9 cellular contexts compared by ENCODE assay signal in the genomic region with DNA sequence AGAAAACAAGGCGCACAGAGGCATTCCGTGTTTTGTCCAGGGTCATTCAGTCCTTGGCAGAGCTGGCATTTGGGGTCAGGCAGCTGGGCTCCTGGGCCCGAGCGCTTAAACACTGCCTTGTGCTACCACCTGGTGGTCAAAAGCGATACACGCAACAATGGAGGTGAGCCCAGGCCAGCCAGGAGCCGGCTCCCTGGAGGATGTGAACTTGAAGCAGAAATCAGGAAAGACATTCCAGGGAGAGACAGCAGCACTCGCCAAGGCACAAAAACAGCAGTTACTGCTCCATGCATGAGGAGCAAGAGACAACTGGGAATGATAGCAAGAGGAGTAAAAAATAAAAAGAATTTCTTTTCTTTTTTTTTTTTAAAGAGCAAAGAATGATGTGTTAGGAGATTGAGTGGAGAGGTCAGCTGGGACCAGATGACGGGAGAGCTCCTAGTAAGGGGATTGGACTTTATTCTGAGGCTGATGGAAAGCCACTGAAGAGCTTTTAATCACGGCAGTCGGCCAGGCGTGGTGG. TPM values are rescaled to one million over a fixed set of nuclear protein-coding genes. Genes with fewer than 3 reads are reported as not detected.
DNase-seq lines count a peak whose midpoint lies in the region; ATAC-seq and TF ChIP-seq lines count a peak whose summit lies in the region.
"Had no signal": no experiment of that assay in that cellular context is flagged by ENCODE, and none has a peak within 500 bp of the region (broad histone marks: within the 10 kb centered on the region; RNA-seq: fewer than 3 reads in every experiment).

No MANE protein-coding gene starts in this region.

- CTCF ChIA-PET in SK-N-SH (lab: Yijun Ruan, JAX): interaction anchor here (0.6 to 4.6 kb wide), 41 partner anchors 10 to 636 kb away, joined by 3 to 59 read pairs (median 4); no protein-coding TSS in a partner anchor

- peak overlapping the region; percentile 67; the same call in 1 of the 2 replicates for H2AFZ ChIP-seq in SK-N-SH (ENCODE audit: low read depth)

- in situ Hi-C loops in KBM-7 (cut with MboI; ENCODE audit: low pct_unique_long_range_greater_than_20kb, low sequenced_read_pairs): no loop called here

- POLR2A ChIA-PET in SK-N-SH (lab: Yijun Ruan, JAX): no interaction called here

- H3K27me3 ChIP-seq in SK-N-SH (ENCODE audit: insufficient read depth) (no peaks in the 10 kb centered on the region), cardiac muscle cell (no peaks in the 10 kb centered on the region)

- H3K4me3 ChIP-seq in SK-N-SH (ENCODE audit: low read depth in 2 of 2, low read length in 1 of 2): no peak overlapping the region; a peak in 1 of 4 replicates
- no peak overlapping the region for H3K4me3 ChIP-seq in cardiac muscle cell

- H3K9me2 ChIP-seq in SK-N-SH: no peaks in the 10 kb centered on the region

- no peaks in the 10 kb centered on the region for H4K20me1 ChIP-seq in SK-N-SH (ENCODE audit: insufficient read depth)

- no peak overlapping the region for H3K4me2 ChIP-seq in SK-N-SH

- H3K4me1 ChIP-seq in SK-N-SH (ENCODE audit: control insufficient read depth in 1 of 2, insufficient read depth in 2 of 2, low read depth in 1 of 2, low read length in 1 of 2): no peaks in the 10 kb centered on the region; a peak in 1 of 4 replicates
- H3K4me1 ChIP-seq in cardiac muscle cell (ENCODE audit: low read depth): peaks cover 4% of the 10 kb centered on the region

- no peak overlapping the region for H3K27ac Mint-ChIP-seq in activated naive CD4-positive, alpha-beta T cell treated with anti-CD3 and anti-CD28 coated beads, Interleukin-2, amount 50 U/mL, for 72 hours

- 15% methylated on average over 10 of the region's 12 CpGs for WGBS in SK-N-SH (ENCODE audit: low lambda C conversion rate)

- TF ChIP-seq EP300 in SK-N-SH (IDR thresholded peaks at IDR 0.05; ENCODE audit: borderline replicate concordance in 1 of 2, low read depth in 1 of 2, low read length in 1 of 2): no peak

- no peaks in the 10 kb centered on the region for H3K79me2 ChIP-seq in SK-N-SH (ENCODE audit: insufficient read depth)

- peak; percentile 98 for ATAC-seq in GM21786 (IDR thresholded peaks at IDR 0.05; ENCODE audit: unreplicated experiment)
- peak; percentile 85 to 97 for ATAC-seq in activated naive CD4-positive, alpha-beta T cell treated with anti-CD3 and anti-CD28 coated beads, Interleukin-2, amount 50 U/mL, for 72 hours

- H3K27ac ChIP-seq in SK-N-SH (ENCODE audit: low read depth in 2 of 2, low read length in 1 of 2): no peak overlapping the region
- no peak overlapping the region for H3K27ac ChIP-seq in cardiac muscle cell

- no peaks in the 10 kb centered on the region for H3K36me3 Mint-ChIP-seq in activated naive CD4-positive, alpha-beta T cell treated with anti-CD3 and anti-CD28 coated beads, Interleukin-2, amount 50 U/mL, for 72 hours

- H3K9me3 ChIP-seq in SK-N-SH (no peaks in the 10 kb centered on the region), cardiac muscle cell (ENCODE audit: low read depth) (no peaks in the 10 kb centered on the region)

- TF ChIP-seq CTCF in SK-N-SH (IDR thresholded peaks at IDR 0.05): peak; percentile 89
- TF ChIP-seq CTCF in cardiac muscle cell (IDR thresholded peaks at IDR 0.05; ENCODE audit: low read depth, low read length): peak; percentile 83

- H3F3A ChIP-seq in SK-N-SH (replicated peaks; ENCODE audit: insufficient read depth): peaks cover 4% of the 10 kb centered on the region

- H3K36me3 ChIP-seq in SK-N-SH (replicated peaks in 1 of 2; ENCODE audit: control insufficient read depth in 1 of 2, insufficient read depth in 2 of 2, low read length in 1 of 2) (no peaks in the 10 kb centered on the region), cardiac muscle cell (no peaks in the 10 kb centered on the region)

- no peak overlapping the region for H3K9ac ChIP-seq in SK-N-SH

- DNase-seq in GM04503 (ENCODE audit: low read depth) (peak; percentile 11), KBM-7 (peak; percentile 69), SK-N-SH (peak; percentile 86), cardiac muscle cell (ENCODE audit: low read depth in 1 of 2, low spot score in 1 of 2) (peak; percentile 89), putamen (ENCODE audit: low spot score) (peak; percentile 69), NCI-H1048 (lab: John Stamatoyannopoulos, UW) (no peak)
- DNase-seq in activated naive CD4-positive, alpha-beta T cell treated with anti-CD3 and anti-CD28 coated beads, Interleukin-2, amount 50 U/mL, for 72 hours (ENCODE audit: low spot score in 2 of 2): peak; percentile 57 to 69

- peak; percentile 95 for TF ChIP-seq RAD21 in SK-N-SH (IDR thresholded peaks at IDR 0.05; ENCODE audit: low read length)

- H3K9me3 Mint-ChIP-seq in activated naive CD4-positive, alpha-beta T cell treated with anti-CD3 and anti-CD28 coated beads, Interleukin-2, amount 50 U/mL, for 72 hours: no peaks in the 10 kb centered on the region

TF ChIP-seq in SK-N-SH, 30 proteins besides CTCF, POLR2A, EP300 and RAD21:
- no peak for TF ChIP-seq NFIC (IDR thresholded peaks at IDR 0.05; ENCODE audit: borderline replicate concordance)
- TF ChIP-seq SMC3 (IDR thresholded peaks at IDR 0.05; ENCODE audit: low read depth, low read length): peak; percentile 97
- no peak for TF ChIP-seq RCOR1 (IDR thresholded peaks at IDR 0.05; ENCODE audit: low read length)
- no peak for TF ChIP-seq EZH2phosphoT487 (IDR thresholded peaks at IDR 0.05; ENCODE audit: borderline replicate concordance, low read depth)
- TF ChIP-seq USF2 (IDR thresholded peaks at IDR 0.05; ENCODE audit: borderline replicate concordance, low read depth, low read length): no peak
- TF ChIP-seq RFX5 (IDR thresholded peaks at IDR 0.05; ENCODE audit: low read length): 0 out of 2 replicates have a peak, but pooled peaks have one; percentile 57

RNA-seq across cellular contexts. Expression of gene SCYGR8, which starts 20.7 kb away (rescaled TPM):
- polyA plus RNA-seq in SK-N-SH (2012; rRNA removed) (not detected in 2 replicates), cardiac muscle cell (not detected in 2 replicates)
- not detected in 2 replicates for polyA plus RNA-seq in SK-N-SH (2012; cell fraction: cytosol; rRNA removed)
- not detected in 2 replicates for polyA plus RNA-seq in SK-N-SH (2012; cell fraction: nucleus; rRNA removed)
- not detected for total RNA-seq in activated naive CD4-positive, alpha-beta T cell treated with anti-CD3 and anti-CD28 coated beads, Interleukin-2, amount 50 U/mL, for 72 hours
- not detected in 2 replicates for total RNA-seq in cardiac muscle cell
- total RNA-seq: skeletal muscle tissue had no signal

RNA-seq across cellular contexts. Expression of gene SCYGR7, which starts 38.3 kb away (rescaled TPM):
- polyA plus RNA-seq in SK-N-SH (2012; rRNA removed) (not detected in 2 replicates), cardiac muscle cell (not detected in 2 replicates)
- not detected in 2 replicates for polyA plus RNA-seq in SK-N-SH (2012; cell fraction: cytosol; rRNA removed)
- not detected in 2 replicates for polyA plus RNA-seq in SK-N-SH (2012; cell fraction: nucleus; rRNA removed)
- total RNA-seq in activated naive CD4-positive, alpha-beta T cell treated with anti-CD3 and anti-CD28 coated beads, Interleukin-2, amount 50 U/mL, for 72 hours: not detected
- total RNA-seq in cardiac muscle cell: not detected in 2 replicates
- total RNA-seq: skeletal muscle tissue had no signal

RNA-seq across cellular contexts. Expression of gene SCYGR6, which starts 41.9 kb away (rescaled TPM):
- not detected in 2 replicates for polyA plus RNA-seq in SK-N-SH (2012; rRNA removed)
- polyA plus RNA-seq in SK-N-SH (2012; cell fraction: cytosol; rRNA removed): not detected in 2 replicates
- not detected in 2 replicates for polyA plus RNA-seq in SK-N-SH (2012; cell fraction: nucleus; rRNA removed)
- total RNA-seq in activated naive CD4-positive, alpha-beta T cell treated with anti-CD3 and anti-CD28 coated beads, Interleukin-2, amount 50 U/mL, for 72 hours: not detected
- total RNA-seq in cardiac muscle cell: not detected in 2 replicates
- polyA plus RNA-seq in cardiac muscle cell: not detected in 2 replicates
- total RNA-seq: skeletal muscle tissue had no signal

RNA-seq across cellular contexts. Expression of gene CCL20, which starts 47.2 kb away (rescaled TPM):
- polyA plus RNA-seq in SK-N-SH (2012; rRNA removed) (0.12 TPM in 1 of 2 replicates, not detected in the other), cardiac muscle cell (0.21 TPM in 1 of 2 replicates, not detected in the other)
- polyA plus RNA-seq in SK-N-SH (2012; cell fraction: cytosol; rRNA removed): 0.29 and 0.40 TPM in 2 replicates
- polyA plus RNA-seq in SK-N-SH (2012; cell fraction: nucleus; rRNA removed): 0.19 and 0.21 TPM in 2 replicates
- 1 to 10 TPM; 3.4 to 5.3 TPM for total RNA-seq in activated naive CD4-positive, alpha-beta T cell treated with anti-CD3 and anti-CD28 coated beads, Interleukin-2, amount 50 U/mL, for 72 hours
- not detected in 2 replicates for total RNA-seq in cardiac muscle cell
- total RNA-seq: skeletal muscle tissue had no signal

RNA-seq across cellular contexts. Expression of gene SLC19A3, which starts 48.6 kb away (rescaled TPM):
- polyA plus RNA-seq in SK-N-SH (2012; rRNA removed) (0.02 and 0.13 TPM in 2 replicates), cardiac muscle cell (0.35 TPM in 1 of 2 replicates, not detected in the other)
- 0.06 and 0.12 TPM in 2 replicates for polyA plus RNA-seq in SK-N-SH (2012; cell fraction: cytosol; rRNA removed)
- 0.06 TPM in 1 of 2 replicates, not detected in the other for polyA plus RNA-seq in SK-N-SH (2012; cell fraction: nucleus; rRNA removed)
- total RNA-seq in activated naive CD4-positive, alpha-beta T cell treated with anti-CD3 and anti-CD28 coated beads, Interleukin-2, amount 50 U/mL, for 72 hours: not detected
- total RNA-seq in cardiac muscle cell: 0.04 and 0.12 TPM in 2 replicates
